Comparison of ENCODE assay signal across 9 cellular contexts in genomic region chr12:2053675-2054070, GRCh38. TPM values are rescaled to one million over a fixed set of nuclear protein-coding genes. Genes with fewer than 3 reads are reported as not detected.
A peak's percentile ranks its signal among the peaks of the same experiment; 100 is the strongest.
DNase-seq lines count a peak whose midpoint lies in the region; ATAC-seq and TF ChIP-seq lines count a peak whose summit lies in the region.
"Had no signal": no experiment of that assay in that cellular context is flagged by ENCODE, and none has a peak within 500 bp of the region (broad histone marks: within the 10 kb centered on the region; RNA-seq: fewer than 3 reads in every experiment).

No MANE protein-coding gene starts in this region.

- TF ChIP-seq CTCF in cardiac fibroblast (IDR thresholded peaks at IDR 0.05; ENCODE audit: low read depth, low read length) (no peak), lower leg skin (IDR thresholded peaks at IDR 0.05) (no peak), tibial nerve (IDR thresholded peaks at IDR 0.05) (no peak), natural killer cell (IDR thresholded peaks at IDR 0.05) (no peak)

- H3K27me3 Mint-ChIP-seq in natural killer cell (ENCODE audit: low read depth in 2 of 2): peaks cover 51 to 80% of the 10 kb centered on the region in 2 donors

- peaks cover 0 to 17% of the 10 kb centered on the region in 2 donors for H3K4me1 Mint-ChIP-seq in natural killer cell

- no peak overlapping the region for H3K27ac Mint-ChIP-seq in natural killer cell

- DNase-seq in NCI-H748 (lab: John Stamatoyannopoulos, UW; ENCODE audit: unreplicated experiment) (peak; percentile 34), NCI-H748 treated with DMSO at 0.1 percent for 48 hours (lab: John Stamatoyannopoulos, UW) (no peak), cardiac fibroblast (ENCODE audit: low read depth in 2 of 2) (peak in 1 of 2 donors; percentile 30), lower leg skin (ENCODE audit: low spot score in 2 of 2) (no peak), tibial nerve (ENCODE audit: low spot score in 2 of 2) (no peak), natural killer cell (no peak)
- DNase-seq: NK-92 treated with Interleukin-12 subunit alpha and Interleukin-12 subunit beta, amount 100 ng/mL, for 24 hours had no signal

- intact Hi-C loops in lower leg skin (cut with DNase I; ENCODE audit: low total_unique reads): no loop called here
- intact Hi-C loops in natural killer cell (cut with micrococcal nuclease): no loop called here

- H3K27ac ChIP-seq in tibial nerve: peak overlapping the region in 2 of 4 donors; percentile 17 to 79

- TF ChIP-seq POLR2A in lower leg skin (IDR thresholded peaks at IDR 0.05) (no peak), tibial nerve (IDR thresholded peaks at IDR 0.05) (no peak)

- ATAC-seq in natural killer cell: no peak
- ATAC-seq in HG02798 (IDR thresholded peaks at IDR 0.05; ENCODE audit: poor library complexity, unreplicated experiment): no peak
- no peak for ATAC-seq in esophagus mucosa

- peaks cover 0 to 24% (median 0%) of the 10 kb centered on the region in 4 donors for H3K4me1 ChIP-seq in tibial nerve

- H3K27me3 ChIP-seq in tibial nerve: peaks cover 0 to 38% of the 10 kb centered on the region in 2 donors

- H3K4me3 ChIP-seq in cardiac fibroblast (replicated peaks in 1 of 2; ENCODE audit: low read depth in 2 of 2, low read length in 2 of 2): peak overlapping the region; percentile 39 to 54
- peak overlapping the region; percentile 46 for H3K4me3 ChIP-seq in lower leg skin (ENCODE audit: low read depth, poor library complexity, severe bottlenecking)
- H3K4me3 ChIP-seq in tibial nerve: peak overlapping the region; percentile 30 to 69 (median 38)

- H3K9me3 ChIP-seq in tibial nerve: no peaks in the 10 kb centered on the region

- no peak overlapping the region for H3K4me3 Mint-ChIP-seq in natural killer cell

- no peaks in the 10 kb centered on the region for H3K9me3 Mint-ChIP-seq in natural killer cell

- no peaks in the 10 kb centered on the region for H3K36me3 ChIP-seq in tibial nerve

- WGBS in lower leg skin, 2 donors: 0% methylated on average over 51 to 52 of the region's 60 CpGs
- 0% methylated on average over 15 to 56 of the region's 60 CpGs for WGBS in tibial nerve, 2 donors

- H3K36me3 Mint-ChIP-seq in natural killer cell: no peaks in the 10 kb centered on the region

- TF ChIP-seq EP300 in tibial nerve (IDR thresholded peaks at IDR 0.05): no peak

RNA-seq across cellular contexts. Expression of gene CACNA1C, which starts 0.9 kb away (rescaled TPM):
- total RNA-seq in lower leg skin: 1 to 10 TPM in 3 of 4 donors, under 1 TPM in 1; 0.38 to 2.4 (median 1.4) TPM
- total RNA-seq in tibial nerve: 10 to 100 TPM in 1 of 4 donors, 1 to 10 TPM in 3; 5.2 to 12.9 (median 6.3) TPM
- under 1 TPM; 0.07 to 0.35 (median 0.08) TPM for total RNA-seq in natural killer cell
- total RNA-seq in esophagus mucosa: 1.1 TPM

RNA-seq across cellular contexts. Expression of gene DCP1B, which starts 49.4 kb away (rescaled TPM):
- total RNA-seq in lower leg skin (10 to 100 TPM; 10.9 to 15.1 (median 13.5) TPM), tibial nerve (10 to 100 TPM in 3 of 4 donors, 1 to 10 TPM in 1; 7.5 to 21.0 (median 13.3) TPM), natural killer cell (1 to 10 TPM; 4.7 to 8.5 (median 7.5) TPM), esophagus mucosa (5.2 TPM)
